Comparison of ENCODE assay signal across 21 cellular contexts in genomic region chr2:75808793-75809535, GRCh38.
A peak's percentile ranks its signal among the peaks of the same experiment; 100 is the strongest.
DNase-seq lines count a peak whose midpoint lies in the region; ATAC-seq, FAIRE-seq and TF ChIP-seq lines count a peak whose summit lies in the region.
"Had no signal": no experiment of that assay in that cellular context is flagged by ENCODE, and none has a peak within 500 bp of the region (broad histone marks: within the 10 kb centered on the region; RNA-seq: fewer than 3 reads in every experiment).

No MANE protein-coding gene starts in this region.

- no peak overlapping the region for H3K4me2 ChIP-seq in hepatocyte
- H3K4me2 ChIP-seq: GM23338 had no signal

- ATAC-seq in GM18868 (IDR thresholded peaks at IDR 0.05; ENCODE audit: unreplicated experiment) (peak; percentile 34), psoas muscle (peak; percentile 61 to 86 (median 80))
- ATAC-seq: GM23338 had no signal

- H3K27ac ChIP-seq in psoas muscle: peak overlapping the region; percentile 56
- H3K27ac ChIP-seq in hepatocyte: no peak overlapping the region
- H3K27ac ChIP-seq: Peyer's patch had no signal

- H3K79me2 ChIP-seq in hepatocyte: no peaks in the 10 kb centered on the region

- H3K9me3 ChIP-seq in psoas muscle (no peaks in the 10 kb centered on the region), hepatocyte (ENCODE audit: low read depth) (no peaks in the 10 kb centered on the region)
- H3K9me3 ChIP-seq: MG63, Peyer's patch had no signal

- CTCF ChIA-PET in HEK293T (lab: Yijun Ruan, JAX): no interaction called here

- H3K4me3 ChIP-seq in bronchial epithelial cell (ENCODE audit: low read depth, low read length): no peak overlapping the region
- no peak overlapping the region for H3K4me3 ChIP-seq in psoas muscle
- H3K4me3 ChIP-seq in hepatocyte: no peak overlapping the region
- H3K4me3 ChIP-seq: GM23338, MG63, Peyer's patch had no signal

- H3K9me2 ChIP-seq in hepatocyte (replicated peaks; ENCODE audit: insufficient read depth): no peaks in the 10 kb centered on the region

- H3K4me1 ChIP-seq in psoas muscle: no peaks in the 10 kb centered on the region
- no peaks in the 10 kb centered on the region for H3K4me1 ChIP-seq in hepatocyte (ENCODE audit: insufficient read depth)
- H3K4me1 ChIP-seq: Peyer's patch had no signal

- H3K36me3 ChIP-seq in bronchial epithelial cell (ENCODE audit: control insufficient read depth, insufficient read depth, low read length): no peaks in the 10 kb centered on the region
- no peaks in the 10 kb centered on the region for H3K36me3 ChIP-seq in psoas muscle (ENCODE audit: insufficient read depth in 1 of 2, low read depth in 1 of 2)
- H3K36me3 ChIP-seq in hepatocyte (replicated peaks; ENCODE audit: insufficient read depth, low read depth): no peaks in the 10 kb centered on the region
- H3K36me3 ChIP-seq: MG63, Peyer's patch had no signal

- no peaks in the 10 kb centered on the region for H4K20me1 ChIP-seq in hepatocyte (ENCODE audit: insufficient read depth, poor library complexity, severe bottlenecking)

- in situ Hi-C loops in GM13976 (cut with MboI; ENCODE audit: low sequenced_read_pairs, unreplicated experiment): no loop called here

- intact Hi-C loops in psoas muscle (cut with DNase I): no loop called here

- 15 to 35% (median 22%) methylated on average over 4 of the region's 4 CpGs for WGBS in psoas muscle, 3 donors
- WGBS in hepatocyte (ENCODE audit: low lambda C conversion rate, missing lambda C conversion rate): 50% methylated on average over 4 of the region's 4 CpGs

- POLR2A ChIA-PET in HEK293T (lab: Yijun Ruan, JAX): no interaction called here

- FAIRE-seq in bronchial epithelial cell (lab: Jason Lieb, UNC): peak; percentile 7
- FAIRE-seq: D721Med had no signal

- DNase-seq in NCI-H2171 treated with DMSO at 0.1 percent for 48 hours (lab: John Stamatoyannopoulos, UW) (peak; percentile 93), bronchial epithelial cell (ENCODE audit: low read depth) (peak; percentile 46), psoas muscle (no peak), GM13976 (ENCODE audit: low spot score) (no peak), hepatocyte (ENCODE audit: low spot score) (no peak), HEK293T (ENCODE audit: extremely low spot score) (no peak)
- DNase-seq: C1 segment of cervical spinal cord; CD8-positive, alpha-beta memory T cell; DND-41; HCEC 1CT; Karpas-422; MG63; NCI-H1092 treated with DMSO at 0.1 percent for 48 hours; NCI-H146; NCI-H2081; NCI-H226; NCI-H82; Peyer's patch had no signal

- no peak overlapping the region for H2AFZ ChIP-seq in hepatocyte
- H2AFZ ChIP-seq: GM23338 had no signal

- no peak for TF ChIP-seq CTCF in bronchial epithelial cell (IDR thresholded peaks at IDR 0.05; ENCODE audit: insufficient read depth, low read length, severe bottlenecking)
- no peak for TF ChIP-seq CTCF in psoas muscle (IDR thresholded peaks at IDR 0.05)
- no peak for TF ChIP-seq CTCF in GM13976 (IDR thresholded peaks at IDR 0.05; ENCODE audit: borderline replicate concordance, control extremely low read depth, extremely low read depth, insufficient read depth, missing control alignments)
- TF ChIP-seq CTCF in hepatocyte (IDR thresholded peaks at IDR 0.05; ENCODE audit: poor library complexity): no peak

- H3K27me3 ChIP-seq in bronchial epithelial cell (ENCODE audit: control insufficient read depth, insufficient read depth, low read length) (no peaks in the 10 kb centered on the region), psoas muscle (ENCODE audit: insufficient read depth in 3 of 3, low read length in 2 of 3) (no peaks in the 10 kb centered on the region), hepatocyte (no peaks in the 10 kb centered on the region)
- H3K27me3 ChIP-seq: MG63, Peyer's patch had no signal

TF ChIP-seq in HEK293T, 16 proteins besides CTCF, POLR2A, EP300 and RAD21:
- TF ChIP-seq LEF1 (IDR thresholded peaks at IDR 0.05; ENCODE audit: borderline replicate concordance): no peak
- TF ChIP-seq SUZ12 (IDR thresholded peaks at IDR 0.05): no peak
- no peak for TF ChIP-seq FOXA1 (IDR thresholded peaks at IDR 0.05)
- no peak for TF ChIP-seq SP1 (IDR thresholded peaks at IDR 0.05)
- no peak for TF ChIP-seq CTBP1 (IDR thresholded peaks at IDR 0.05; ENCODE audit: borderline replicate concordance)
- no peak for TF ChIP-seq FOXK2 (IDR thresholded peaks at IDR 0.05)
- no peak for TF ChIP-seq ELF4 (IDR thresholded peaks at IDR 0.05)
- TF ChIP-seq NFRKB (IDR thresholded peaks at IDR 0.05): no peak
- no peak for TF ChIP-seq BHLHE40 (IDR thresholded peaks at IDR 0.05; ENCODE audit: borderline replicate concordance)
- no peak for TF ChIP-seq ZNF384 (IDR thresholded peaks at IDR 0.05)
- no peak for TF ChIP-seq TARDBP (IDR thresholded peaks at IDR 0.05)
- no peak for TF ChIP-seq HDGF (IDR thresholded peaks at IDR 0.05; ENCODE audit: borderline replicate concordance)
- TF ChIP-seq ARNT (IDR thresholded peaks at IDR 0.05): no peak
- no peak for TF ChIP-seq FOXM1 (IDR thresholded peaks at IDR 0.05; ENCODE audit: borderline replicate concordance)
- no peak for TF ChIP-seq PKNOX1 (IDR thresholded peaks at IDR 0.05)
- TF ChIP-seq L3MBTL2 (conservative IDR thresholded peaks at IDR 0.05): no peak
TF ChIP-seq in HEK293T: peak in this region for 0.

Comparison
In these comparisons a context has a peak if more than half of its experiments do, and no peak if none do; other contexts are left out.
1. DNase-seq: peak in NCI-H2171 treated with DMSO at 0.1 percent for 48 hours (single experiment) and bronchial epithelial cell (single experiment); none in psoas muscle (0 of 2), GM13976 (single experiment), hepatocyte (single experiment) and HEK293T (single experiment).